1 cellular context compared by ENCODE assay signal in the genomic region with DNA sequence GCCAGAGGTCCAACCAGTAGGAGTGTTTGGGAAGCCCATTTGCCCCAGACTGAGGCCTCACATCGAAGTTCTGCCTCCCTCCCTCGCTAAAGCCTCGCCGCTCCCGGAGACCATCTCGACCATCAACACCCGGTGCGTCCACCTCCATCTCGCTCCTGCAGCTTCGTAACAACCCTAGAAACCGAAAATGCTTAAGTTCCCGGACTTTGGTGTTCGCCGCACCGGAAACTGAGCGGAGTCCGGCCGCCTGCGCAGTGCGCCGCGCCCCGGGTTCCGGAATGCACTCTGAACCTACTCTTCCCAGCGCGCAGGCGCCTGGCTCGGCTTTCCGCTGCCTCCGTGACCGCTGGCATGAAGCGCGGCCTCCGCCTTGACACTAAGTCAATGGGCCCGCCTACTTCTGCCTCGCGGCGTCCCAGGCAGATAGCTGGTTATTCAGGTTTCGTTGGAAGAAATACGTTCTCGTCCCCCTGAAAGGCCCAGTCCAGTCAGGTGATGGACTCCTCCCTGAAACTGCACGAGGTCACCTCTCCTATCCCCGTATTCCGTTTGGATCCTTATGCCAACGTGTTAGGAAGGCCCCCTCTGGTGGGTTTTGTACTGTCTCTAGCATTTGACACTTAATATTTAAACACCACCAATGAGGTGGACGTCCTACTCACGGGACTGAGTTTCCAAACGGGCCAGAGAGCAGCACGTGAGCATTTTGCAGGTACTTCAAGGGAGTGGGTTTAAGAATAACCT.
TF ChIP-seq lines count a peak whose summit lies in the region.

No MANE protein-coding gene starts in this region.

TF ChIP-seq in HepG2, 621 proteins besides CTCF, POLR2A, EP300 and RAD21 (continued from another document and continues in another):
- TF ChIP-seq, protein P1, sequence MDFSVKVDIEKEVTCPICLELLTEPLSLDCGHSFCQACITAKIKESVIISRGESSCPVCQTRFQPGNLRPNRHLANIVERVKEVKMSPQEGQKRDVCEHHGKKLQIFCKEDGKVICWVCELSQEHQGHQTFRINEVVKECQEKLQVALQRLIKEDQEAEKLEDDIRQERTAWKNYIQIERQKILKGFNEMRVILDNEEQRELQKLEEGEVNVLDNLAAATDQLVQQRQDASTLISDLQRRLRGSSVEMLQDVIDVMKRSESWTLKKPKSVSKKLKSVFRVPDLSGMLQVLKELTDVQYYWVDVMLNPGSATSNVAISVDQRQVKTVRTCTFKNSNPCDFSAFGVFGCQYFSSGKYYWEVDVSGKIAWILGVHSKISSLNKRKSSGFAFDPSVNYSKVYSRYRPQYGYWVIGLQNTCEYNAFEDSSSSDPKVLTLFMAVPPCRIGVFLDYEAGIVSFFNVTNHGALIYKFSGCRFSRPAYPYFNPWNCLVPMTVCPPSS (IDR thresholded peaks at IDR 0.05) = no peak
- TF ChIP-seq HNF4G (IDR thresholded peaks at IDR 0.05; ENCODE audit: borderline replicate concordance, low read depth, low read length) (peak; percentile 69), HNF4G (CRISPR knock-in tag; IDR thresholded peaks at IDR 0.05; ENCODE audit: borderline replicate concordance, low read depth) (no peak; the same call in 1 of the 2 replicates), SMAD1 (CRISPR knock-in tag; IDR thresholded peaks at IDR 0.05; ENCODE audit: borderline replicate concordance, low read depth) (peak; percentile 87; the same call in 1 of the 2 replicates), MIXL1 (CRISPR knock-in tag; IDR thresholded peaks at IDR 0.05) (0 out of 2 replicates have a peak, but pooled peaks have one; percentile 16), ZNF33A (CRISPR knock-in tag; IDR thresholded peaks at IDR 0.05; ENCODE audit: borderline replicate concordance) (no peak), ZSCAN12 (CRISPR knock-in tag; IDR thresholded peaks at IDR 0.05) (no peak), JDP2 (CRISPR knock-in tag; IDR thresholded peaks at IDR 0.05; ENCODE audit: borderline replicate concordance) (peak; percentile 52; the same call in 1 of the 2 replicates), SIN3A (IDR thresholded peaks at IDR 0.05; ENCODE audit: borderline replicate concordance, low read depth, low read length) (peak; percentile 43; the same call in 1 of the 2 replicates), ISL2 (CRISPR knock-in tag; IDR thresholded peaks at IDR 0.05) (no peak), PLRG1 (conservative IDR thresholded peaks at IDR 0.05) (no peak), ZNF570 (CRISPR knock-in tag; IDR thresholded peaks at IDR 0.05; ENCODE audit: borderline replicate concordance) (no peak), ESRRA (CRISPR knock-in tag; IDR thresholded peaks at IDR 0.05; ENCODE audit: low read depth) (peak; percentile 58; the same call in 1 of the 2 replicates), SRF (IDR thresholded peaks at IDR 0.05; ENCODE audit: low read depth, low read length) (peak; percentile 26; the same call in 1 of the 2 replicates), ZNF878 (CRISPR knock-in tag; IDR thresholded peaks at IDR 0.05) (peak; percentile 83; the same call in 1 of the 2 replicates), NFE2L2 (IDR thresholded peaks at IDR 0.05; ENCODE audit: low read length) (no peak), ZSCAN21 (CRISPR knock-in tag; IDR thresholded peaks at IDR 0.05; ENCODE audit: borderline replicate concordance) (peak; percentile 88), ZNF776 (CRISPR knock-in tag; IDR thresholded peaks at IDR 0.05) (peak; percentile 87; the same call in 1 of the 2 replicates), ZNF138 (CRISPR knock-in tag; IDR thresholded peaks at IDR 0.05; ENCODE audit: low read depth) (no peak; the same call in 1 of the 2 replicates), ZNF317 (CRISPR knock-in tag; IDR thresholded peaks at IDR 0.05) (peak; percentile 82), SKI (IDR thresholded peaks at IDR 0.05; ENCODE audit: partially characterized antibody) (peak; percentile 10), ZSCAN25 (CRISPR knock-in tag; IDR thresholded peaks at IDR 0.05) (no peak; the same call in 1 of the 2 replicates), ERF (CRISPR knock-in tag; IDR thresholded peaks at IDR 0.05) (peak; percentile 88)
- TF ChIP-seq, protein P2, sequence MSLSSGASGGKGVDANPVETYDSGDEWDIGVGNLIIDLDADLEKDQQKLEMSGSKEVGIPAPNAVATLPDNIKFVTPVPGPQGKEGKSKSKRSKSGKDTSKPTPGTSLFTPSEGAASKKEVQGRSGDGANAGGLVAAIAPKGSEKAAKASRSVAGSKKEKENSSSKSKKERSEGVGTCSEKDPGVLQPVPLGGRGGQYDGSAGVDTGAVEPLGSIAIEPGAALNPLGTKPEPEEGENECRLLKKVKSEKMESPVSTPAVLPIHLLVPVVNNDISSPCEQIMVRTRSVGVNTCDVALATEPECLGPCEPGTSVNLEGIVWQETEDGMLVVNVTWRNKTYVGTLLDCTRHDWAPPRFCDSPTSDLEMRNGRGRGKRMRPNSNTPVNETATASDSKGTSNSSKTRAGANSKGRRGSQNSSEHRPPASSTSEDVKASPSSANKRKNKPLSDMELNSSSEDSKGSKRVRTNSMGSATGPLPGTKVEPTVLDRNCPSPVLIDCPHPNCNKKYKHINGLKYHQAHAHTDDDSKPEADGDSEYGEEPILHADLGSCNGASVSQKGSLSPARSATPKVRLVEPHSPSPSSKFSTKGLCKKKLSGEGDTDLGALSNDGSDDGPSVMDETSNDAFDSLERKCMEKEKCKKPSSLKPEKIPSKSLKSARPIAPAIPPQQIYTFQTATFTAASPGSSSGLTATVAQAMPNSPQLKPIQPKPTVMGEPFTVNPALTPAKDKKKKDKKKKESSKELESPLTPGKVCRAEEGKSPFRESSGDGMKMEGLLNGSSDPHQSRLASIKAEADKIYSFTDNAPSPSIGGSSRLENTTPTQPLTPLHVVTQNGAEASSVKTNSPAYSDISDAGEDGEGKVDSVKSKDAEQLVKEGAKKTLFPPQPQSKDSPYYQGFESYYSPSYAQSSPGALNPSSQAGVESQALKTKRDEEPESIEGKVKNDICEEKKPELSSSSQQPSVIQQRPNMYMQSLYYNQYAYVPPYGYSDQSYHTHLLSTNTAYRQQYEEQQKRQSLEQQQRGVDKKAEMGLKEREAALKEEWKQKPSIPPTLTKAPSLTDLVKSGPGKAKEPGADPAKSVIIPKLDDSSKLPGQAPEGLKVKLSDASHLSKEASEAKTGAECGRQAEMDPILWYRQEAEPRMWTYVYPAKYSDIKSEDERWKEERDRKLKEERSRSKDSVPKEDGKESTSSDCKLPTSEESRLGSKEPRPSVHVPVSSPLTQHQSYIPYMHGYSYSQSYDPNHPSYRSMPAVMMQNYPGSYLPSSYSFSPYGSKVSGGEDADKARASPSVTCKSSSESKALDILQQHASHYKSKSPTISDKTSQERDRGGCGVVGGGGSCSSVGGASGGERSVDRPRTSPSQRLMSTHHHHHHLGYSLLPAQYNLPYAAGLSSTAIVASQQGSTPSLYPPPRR (CRISPR knock-in tag; IDR thresholded peaks at IDR 0.05; ENCODE audit: borderline replicate concordance) = peak; percentile 82
- TF ChIP-seq, protein P3, sequence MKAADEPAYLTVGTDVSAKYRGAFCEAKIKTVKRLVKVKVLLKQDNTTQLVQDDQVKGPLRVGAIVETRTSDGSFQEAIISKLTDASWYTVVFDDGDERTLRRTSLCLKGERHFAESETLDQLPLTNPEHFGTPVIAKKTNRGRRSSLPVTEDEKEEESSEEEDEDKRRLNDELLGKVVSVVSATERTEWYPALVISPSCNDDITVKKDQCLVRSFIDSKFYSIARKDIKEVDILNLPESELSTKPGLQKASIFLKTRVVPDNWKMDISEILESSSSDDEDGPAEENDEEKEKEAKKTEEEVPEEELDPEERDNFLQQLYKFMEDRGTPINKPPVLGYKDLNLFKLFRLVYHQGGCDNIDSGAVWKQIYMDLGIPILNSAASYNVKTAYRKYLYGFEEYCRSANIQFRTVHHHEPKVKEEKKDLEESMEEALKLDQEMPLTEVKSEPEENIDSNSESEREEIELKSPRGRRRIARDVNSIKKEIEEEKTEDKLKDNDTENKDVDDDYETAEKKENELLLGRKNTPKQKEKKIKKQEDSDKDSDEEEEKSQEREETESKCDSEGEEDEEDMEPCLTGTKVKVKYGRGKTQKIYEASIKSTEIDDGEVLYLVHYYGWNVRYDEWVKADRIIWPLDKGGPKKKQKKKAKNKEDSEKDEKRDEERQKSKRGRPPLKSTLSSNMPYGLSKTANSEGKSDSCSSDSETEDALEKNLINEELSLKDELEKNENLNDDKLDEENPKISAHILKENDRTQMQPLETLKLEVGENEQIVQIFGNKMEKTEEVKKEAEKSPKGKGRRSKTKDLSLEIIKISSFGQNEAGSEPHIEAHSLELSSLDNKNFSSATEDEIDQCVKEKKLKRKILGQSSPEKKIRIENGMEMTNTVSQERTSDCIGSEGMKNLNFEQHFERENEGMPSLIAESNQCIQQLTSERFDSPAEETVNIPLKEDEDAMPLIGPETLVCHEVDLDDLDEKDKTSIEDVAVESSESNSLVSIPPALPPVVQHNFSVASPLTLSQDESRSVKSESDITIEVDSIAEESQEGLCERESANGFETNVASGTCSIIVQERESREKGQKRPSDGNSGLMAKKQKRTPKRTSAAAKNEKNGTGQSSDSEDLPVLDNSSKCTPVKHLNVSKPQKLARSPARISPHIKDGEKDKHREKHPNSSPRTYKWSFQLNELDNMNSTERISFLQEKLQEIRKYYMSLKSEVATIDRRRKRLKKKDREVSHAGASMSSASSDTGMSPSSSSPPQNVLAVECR (CRISPR knock-in tag; IDR thresholded peaks at IDR 0.05; ENCODE audit: borderline replicate concordance) = peak; percentile 81; the same call in 1 of the 2 replicates
- TF ChIP-seq, protein P4, sequence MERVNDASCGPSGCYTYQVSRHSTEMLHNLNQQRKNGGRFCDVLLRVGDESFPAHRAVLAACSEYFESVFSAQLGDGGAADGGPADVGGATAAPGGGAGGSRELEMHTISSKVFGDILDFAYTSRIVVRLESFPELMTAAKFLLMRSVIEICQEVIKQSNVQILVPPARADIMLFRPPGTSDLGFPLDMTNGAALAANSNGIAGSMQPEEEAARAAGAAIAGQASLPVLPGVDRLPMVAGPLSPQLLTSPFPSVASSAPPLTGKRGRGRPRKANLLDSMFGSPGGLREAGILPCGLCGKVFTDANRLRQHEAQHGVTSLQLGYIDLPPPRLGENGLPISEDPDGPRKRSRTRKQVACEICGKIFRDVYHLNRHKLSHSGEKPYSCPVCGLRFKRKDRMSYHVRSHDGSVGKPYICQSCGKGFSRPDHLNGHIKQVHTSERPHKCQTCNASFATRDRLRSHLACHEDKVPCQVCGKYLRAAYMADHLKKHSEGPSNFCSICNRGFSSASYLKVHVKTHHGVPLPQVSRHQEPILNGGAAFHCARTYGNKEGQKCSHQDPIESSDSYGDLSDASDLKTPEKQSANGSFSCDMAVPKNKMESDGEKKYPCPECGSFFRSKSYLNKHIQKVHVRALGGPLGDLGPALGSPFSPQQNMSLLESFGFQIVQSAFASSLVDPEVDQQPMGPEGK (CRISPR knock-in tag; IDR thresholded peaks at IDR 0.05) = 0 out of 2 replicates have a peak, but pooled peaks have one; percentile 41
- TF ChIP-seq, protein P5, sequence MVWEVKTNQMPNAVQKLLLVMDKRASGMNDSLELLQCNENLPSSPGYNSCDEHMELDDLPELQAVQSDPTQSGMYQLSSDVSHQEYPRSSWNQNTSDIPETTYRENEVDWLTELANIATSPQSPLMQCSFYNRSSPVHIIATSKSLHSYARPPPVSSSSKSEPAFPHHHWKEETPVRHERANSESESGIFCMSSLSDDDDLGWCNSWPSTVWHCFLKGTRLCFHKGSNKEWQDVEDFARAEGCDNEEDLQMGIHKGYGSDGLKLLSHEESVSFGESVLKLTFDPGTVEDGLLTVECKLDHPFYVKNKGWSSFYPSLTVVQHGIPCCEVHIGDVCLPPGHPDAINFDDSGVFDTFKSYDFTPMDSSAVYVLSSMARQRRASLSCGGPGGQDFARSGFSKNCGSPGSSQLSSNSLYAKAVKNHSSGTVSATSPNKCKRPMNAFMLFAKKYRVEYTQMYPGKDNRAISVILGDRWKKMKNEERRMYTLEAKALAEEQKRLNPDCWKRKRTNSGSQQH (CRISPR knock-in tag; IDR thresholded peaks at IDR 0.05; ENCODE audit: low read depth) = peak; percentile 63
- TF ChIP-seq, protein P6, sequence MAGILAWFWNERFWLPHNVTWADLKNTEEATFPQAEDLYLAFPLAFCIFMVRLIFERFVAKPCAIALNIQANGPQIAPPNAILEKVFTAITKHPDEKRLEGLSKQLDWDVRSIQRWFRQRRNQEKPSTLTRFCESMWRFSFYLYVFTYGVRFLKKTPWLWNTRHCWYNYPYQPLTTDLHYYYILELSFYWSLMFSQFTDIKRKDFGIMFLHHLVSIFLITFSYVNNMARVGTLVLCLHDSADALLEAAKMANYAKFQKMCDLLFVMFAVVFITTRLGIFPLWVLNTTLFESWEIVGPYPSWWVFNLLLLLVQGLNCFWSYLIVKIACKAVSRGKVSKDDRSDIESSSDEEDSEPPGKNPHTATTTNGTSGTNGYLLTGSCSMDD (CRISPR knock-in tag; IDR thresholded peaks at IDR 0.05) = no peak
- TF ChIP-seq, protein P7, sequence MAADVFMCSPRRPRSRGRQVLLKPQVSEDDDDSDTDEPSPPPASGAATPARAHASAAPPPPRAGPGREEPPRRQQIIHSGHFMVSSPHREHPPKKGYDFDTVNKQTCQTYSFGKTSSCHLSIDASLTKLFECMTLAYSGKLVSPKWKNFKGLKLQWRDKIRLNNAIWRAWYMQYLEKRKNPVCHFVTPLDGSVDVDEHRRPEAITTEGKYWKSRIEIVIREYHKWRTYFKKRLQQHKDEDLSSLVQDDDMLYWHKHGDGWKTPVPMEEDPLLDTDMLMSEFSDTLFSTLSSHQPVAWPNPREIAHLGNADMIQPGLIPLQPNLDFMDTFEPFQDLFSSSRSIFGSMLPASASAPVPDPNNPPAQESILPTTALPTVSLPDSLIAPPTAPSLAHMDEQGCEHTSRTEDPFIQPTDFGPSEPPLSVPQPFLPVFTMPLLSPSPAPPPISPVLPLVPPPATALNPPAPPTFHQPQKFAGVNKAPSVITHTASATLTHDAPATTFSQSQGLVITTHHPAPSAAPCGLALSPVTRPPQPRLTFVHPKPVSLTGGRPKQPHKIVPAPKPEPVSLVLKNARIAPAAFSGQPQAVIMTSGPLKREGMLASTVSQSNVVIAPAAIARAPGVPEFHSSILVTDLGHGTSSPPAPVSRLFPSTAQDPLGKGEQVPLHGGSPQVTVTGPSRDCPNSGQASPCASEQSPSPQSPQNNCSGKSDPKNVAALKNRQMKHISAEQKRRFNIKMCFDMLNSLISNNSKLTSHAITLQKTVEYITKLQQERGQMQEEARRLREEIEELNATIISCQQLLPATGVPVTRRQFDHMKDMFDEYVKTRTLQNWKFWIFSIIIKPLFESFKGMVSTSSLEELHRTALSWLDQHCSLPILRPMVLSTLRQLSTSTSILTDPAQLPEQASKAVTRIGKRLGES (CRISPR knock-in tag; IDR thresholded peaks at IDR 0.05; ENCODE audit: borderline replicate concordance) = no peak
- TF ChIP-seq, protein P8, sequence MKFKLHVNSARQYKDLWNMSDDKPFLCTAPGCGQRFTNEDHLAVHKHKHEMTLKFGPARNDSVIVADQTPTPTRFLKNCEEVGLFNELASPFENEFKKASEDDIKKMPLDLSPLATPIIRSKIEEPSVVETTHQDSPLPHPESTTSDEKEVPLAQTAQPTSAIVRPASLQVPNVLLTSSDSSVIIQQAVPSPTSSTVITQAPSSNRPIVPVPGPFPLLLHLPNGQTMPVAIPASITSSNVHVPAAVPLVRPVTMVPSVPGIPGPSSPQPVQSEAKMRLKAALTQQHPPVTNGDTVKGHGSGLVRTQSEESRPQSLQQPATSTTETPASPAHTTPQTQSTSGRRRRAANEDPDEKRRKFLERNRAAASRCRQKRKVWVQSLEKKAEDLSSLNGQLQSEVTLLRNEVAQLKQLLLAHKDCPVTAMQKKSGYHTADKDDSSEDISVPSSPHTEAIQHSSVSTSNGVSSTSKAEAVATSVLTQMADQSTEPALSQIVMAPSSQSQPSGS (CRISPR knock-in tag; IDR thresholded peaks at IDR 0.05) = peak; percentile 71
- TF ChIP-seq, protein P9, sequence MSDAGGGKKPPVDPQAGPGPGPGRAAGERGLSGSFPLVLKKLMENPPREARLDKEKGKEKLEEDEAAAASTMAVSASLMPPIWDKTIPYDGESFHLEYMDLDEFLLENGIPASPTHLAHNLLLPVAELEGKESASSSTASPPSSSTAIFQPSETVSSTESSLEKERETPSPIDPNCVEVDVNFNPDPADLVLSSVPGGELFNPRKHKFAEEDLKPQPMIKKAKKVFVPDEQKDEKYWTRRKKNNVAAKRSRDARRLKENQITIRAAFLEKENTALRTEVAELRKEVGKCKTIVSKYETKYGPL (CRISPR knock-in tag; IDR thresholded peaks at IDR 0.05) = no peak
